In the genomic region with DNA sequence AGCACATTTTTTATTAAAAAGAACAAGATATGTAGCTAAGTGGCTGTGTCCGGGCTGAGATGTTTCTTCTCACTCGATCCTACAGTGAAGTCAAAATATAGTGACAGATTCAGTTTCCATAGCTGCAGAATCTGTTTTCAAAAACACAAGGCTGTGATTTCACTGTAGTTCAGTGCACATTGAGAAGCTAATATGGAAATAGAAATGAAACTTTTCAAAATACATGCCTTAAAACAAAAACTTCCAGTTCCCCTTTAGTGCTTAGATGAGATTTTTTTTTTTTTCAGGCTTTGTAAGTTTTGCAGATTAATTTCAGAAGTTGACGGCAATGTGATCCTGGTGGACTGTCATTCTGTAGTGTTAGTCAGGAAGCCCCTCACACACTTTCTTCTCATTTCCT, we compare ENCODE assay signal across 8 cellular contexts. TPM values are rescaled to one million over a fixed set of nuclear protein-coding genes. Genes with fewer than 3 reads are reported as not detected.
A peak's percentile ranks its signal among the peaks of the same experiment; 100 is the strongest.
DNase-seq lines count a peak whose midpoint lies in the region; ATAC-seq and TF ChIP-seq lines count a peak whose summit lies in the region.

No MANE protein-coding gene starts in this region.

- peak overlapping the region; percentile 91 for H3K27ac Mint-ChIP-seq in progenitor cell of endocrine pancreas
- no peak overlapping the region for H3K27ac Mint-ChIP-seq in CD4-positive, alpha-beta T cell

- H3K27me3 ChIP-seq in duodenal mucosa (ENCODE audit: control insufficient read depth in 1 of 2, insufficient read depth in 2 of 2, low read length in 2 of 2), result no peaks in the 10 kb centered on the region
- H3K27me3 ChIP-seq in CD4-positive, alpha-beta T cell (ENCODE audit: control insufficient read depth, insufficient read depth, low read length), result no peaks in the 10 kb centered on the region

- no peak overlapping the region for H3K4me3 Mint-ChIP-seq in progenitor cell of endocrine pancreas (ENCODE audit: low read depth)
- H3K4me3 Mint-ChIP-seq in CD4-positive, alpha-beta T cell, result no peak overlapping the region

- no peaks in the 10 kb centered on the region for H3K36me3 ChIP-seq in duodenal mucosa (ENCODE audit: control insufficient read depth in 1 of 2, insufficient read depth in 2 of 2, low read length in 2 of 2)

- H3K9me3 Mint-ChIP-seq in progenitor cell of endocrine pancreas (ENCODE audit: low read depth), result no peaks in the 10 kb centered on the region
- no peaks in the 10 kb centered on the region for H3K9me3 Mint-ChIP-seq in CD4-positive, alpha-beta T cell

- no peaks in the 10 kb centered on the region for H3K27me3 Mint-ChIP-seq in progenitor cell of endocrine pancreas
- no peaks in the 10 kb centered on the region for H3K27me3 Mint-ChIP-seq in CD4-positive, alpha-beta T cell

- H3K4me1 Mint-ChIP-seq in progenitor cell of endocrine pancreas (ENCODE audit: low read depth), result peaks cover 14% of the 10 kb centered on the region
- peaks cover 32% of the 10 kb centered on the region for H3K4me1 Mint-ChIP-seq in CD4-positive, alpha-beta T cell (ENCODE audit: low read depth)

- CTCF ChIA-PET in CD4-positive, alpha-beta T cell (lab: Charles Lee), result no interaction called here

- DNase-seq in NOMO-1 treated with DMSO at 0.1 percent for 48 hours (lab: John Stamatoyannopoulos, UW; ENCODE audit: unreplicated experiment) (peak; percentile 8), NOMO-1 treated with dmso at 0.1 percent for 144 hours (lab: John Stamatoyannopoulos, UW; ENCODE audit: unreplicated experiment) (no peak), progenitor cell of endocrine pancreas (ENCODE audit: low spot score, unreplicated experiment) (no peak), activated T-cell treated with anti-CD3 and anti-CD28 coated beads for 4 hours (no peak), NCI-H69 (lab: John Stamatoyannopoulos, UW) (no peak)
- DNase-seq in CD4-positive, alpha-beta T cell, result no peak

- ATAC-seq in HG03457 (IDR thresholded peaks at IDR 0.05; ENCODE audit: unreplicated experiment), result peak; percentile 64
- ATAC-seq in CD4-positive, alpha-beta T cell (ENCODE audit: poor library complexity), result no peak

- H3K9ac ChIP-seq in duodenal mucosa (ENCODE audit: low read depth in 1 of 2, low read length in 2 of 2), result no peak overlapping the region

- H3K36me3 Mint-ChIP-seq in progenitor cell of endocrine pancreas (ENCODE audit: insufficient read depth), result no peaks in the 10 kb centered on the region
- H3K36me3 Mint-ChIP-seq in CD4-positive, alpha-beta T cell (ENCODE audit: low read depth), result no peaks in the 10 kb centered on the region

- peaks cover 34 to 39% of the 10 kb centered on the region in 2 donors for H3K4me1 ChIP-seq in duodenal mucosa (ENCODE audit: control insufficient read depth in 1 of 2, insufficient read depth in 2 of 2, low read length in 2 of 2)

- peak overlapping the region; percentile 26 for H3K27ac ChIP-seq in duodenal mucosa (ENCODE audit: low read depth, low read length)
- H3K27ac ChIP-seq in CD4-positive, alpha-beta T cell (ENCODE audit: low read depth, low read length), result no peak overlapping the region

- intact Hi-C loops in CD4-positive, alpha-beta T cell (cut with DNase I, micrococcal nuclease), result no loop called here

- no peak overlapping the region for H3K4me3 ChIP-seq in duodenal mucosa (ENCODE audit: low read depth in 1 of 2, low read length in 2 of 2)

- TF ChIP-seq CTCF in progenitor cell of endocrine pancreas (IDR thresholded peaks at IDR 0.05; ENCODE audit: unreplicated experiment), result no peak
- TF ChIP-seq CTCF in CD4-positive, alpha-beta T cell (IDR thresholded peaks at IDR 0.05), result no peak

- H3K9me3 ChIP-seq in duodenal mucosa (ENCODE audit: control insufficient read depth in 1 of 2, low read length in 2 of 2), result no peaks in the 10 kb centered on the region
- H3K9me3 ChIP-seq in CD4-positive, alpha-beta T cell (ENCODE audit: control insufficient read depth, low read length), result no peaks in the 10 kb centered on the region

- POLR2A ChIA-PET in CD4-positive, alpha-beta T cell (lab: Charles Lee), result no interaction called here

RNA-seq across cellular contexts. Expression of a gene that starts 23.8 kb away (rescaled TPM):
- total RNA-seq in progenitor cell of endocrine pancreas, result 53.8 and 55.5 TPM in 2 replicates
- 10 to 100 TPM; 16.0 to 16.7 TPM for total RNA-seq in CD4-positive, alpha-beta T cell
